ENCODE assay signal across 9 cellular contexts in genomic region chr9:110125207-110125751, GRCh38.
DNase-seq lines count a peak whose midpoint lies in the region; ATAC-seq and TF ChIP-seq lines count a peak whose summit lies in the region.
"Had no signal": no experiment of that assay in that cellular context is flagged by ENCODE, and none has a peak within 500 bp of the region (broad histone marks: within the 10 kb centered on the region; RNA-seq: fewer than 3 reads in every experiment).

No MANE protein-coding gene starts in this region.

- no peaks in the 10 kb centered on the region for H3K36me3 ChIP-seq in BLaER1 treated with 17β-estradiol and CSF1 and Interleukin-3, amounts not matched to agents 10 nM and 100 nM
- H3K36me3 ChIP-seq in SJSA1: peaks cover 3% of the 10 kb centered on the region; the same call in 1 of the 2 replicates
- no peaks in the 10 kb centered on the region for H3K36me3 ChIP-seq in gastroesophageal sphincter

- ATAC-seq in gastroesophageal sphincter (peak; percentile 96), omental fat pad (ENCODE audit: low FRiP score) (peak; percentile 80)

- H3K4me2 ChIP-seq in BLaER1 treated with 17β-estradiol and CSF1 and Interleukin-3, amounts not matched to agents 10 nM and 100 nM: peak overlapping the region; percentile 8 to 99 (median 89); a peak in 21 of 22 replicates

- peaks cover 34 to 69% (median 66%) of the 10 kb centered on the region in 10 experiments for H3K4me1 ChIP-seq in BLaER1 treated with 17β-estradiol and CSF1 and Interleukin-3, amounts not matched to agents 10 nM and 100 nM
- peaks cover 59% of the 10 kb centered on the region for H3K4me1 ChIP-seq in SJSA1 (replicated peaks)
- H3K4me1 ChIP-seq in gastroesophageal sphincter: peaks cover 14 to 69% (median 36%) of the 10 kb centered on the region in 3 donors

- WGBS in gastroesophageal sphincter (ENCODE audit: low coverage in 1 of 2), 2 donors: 3 to 18% methylated on average over 6 to 9 of the region's 16 CpGs

- peak; percentile 90 to 91 for DNase-seq in SJSA1 (ENCODE audit: low read depth in 1 of 2, low spot score in 2 of 2)
- no peak for DNase-seq in omental fat pad (ENCODE audit: low spot score)
- no peak for DNase-seq in OCI-M1 (lab: John Stamatoyannopoulos, UW)
- DNase-seq in NCI-H345 (lab: John Stamatoyannopoulos, UW): no peak
- DNase-seq in germinal center (ENCODE audit: low spot score): no peak
- no peak for DNase-seq in NCI-H1048 (lab: John Stamatoyannopoulos, UW)
- DNase-seq: activated naive CD8-positive, alpha-beta T cell treated with anti-CD3 and anti-CD28 coated beads, Interleukin-2, amount 10 ng/mL, durations not matched to agents 7 days and 5 days had no signal

- peaks cover 50 to 74% (median 66%) of the 10 kb centered on the region in 11 experiments for H3K27me3 ChIP-seq in BLaER1 treated with 17β-estradiol and CSF1 and Interleukin-3, amounts not matched to agents 10 nM and 100 nM
- H3K27me3 ChIP-seq in SJSA1 (replicated peaks) (no peaks in the 10 kb centered on the region), gastroesophageal sphincter (no peaks in the 10 kb centered on the region)

- no peak for TF ChIP-seq EP300 in gastroesophageal sphincter (IDR thresholded peaks at IDR 0.05)

- H3K27ac ChIP-seq in BLaER1 treated with 17β-estradiol and CSF1 and Interleukin-3, amounts not matched to agents 10 nM and 100 nM: no peak overlapping the region
- H3K27ac ChIP-seq in SJSA1 (peak overlapping the region; percentile 80), gastroesophageal sphincter (peak overlapping the region; percentile 89 to 99 (median 92))

- no peak overlapping the region for H3K9ac ChIP-seq in BLaER1 treated with 17β-estradiol and CSF1 and Interleukin-3, amounts not matched to agents 10 nM and 100 nM

- H3K4me3 ChIP-seq in BLaER1 treated with 17β-estradiol and CSF1 and Interleukin-3, amounts not matched to agents 10 nM and 100 nM: peak overlapping the region in 3 of 10 experiments; percentile 11 to 51 (median 16); a peak in 4 of 20 replicates
- H3K4me3 ChIP-seq in SJSA1: peak overlapping the region; percentile 4; the same call in 1 of the 2 replicates
- peak overlapping the region; percentile 18 to 46 for H3K4me3 ChIP-seq in gastroesophageal sphincter

- H3K9me3 ChIP-seq in BLaER1 treated with 17β-estradiol and CSF1 and Interleukin-3, amounts not matched to agents 10 nM and 100 nM (replicated peaks in 1 of 11): no peaks in the 10 kb centered on the region
- H3K9me3 ChIP-seq in SJSA1 (replicated peaks): no peaks in the 10 kb centered on the region
- H3K9me3 ChIP-seq in gastroesophageal sphincter: no peaks in the 10 kb centered on the region

- H4K20me1 ChIP-seq in BLaER1 treated with 17β-estradiol and CSF1 and Interleukin-3, amounts not matched to agents 10 nM and 100 nM: peaks cover 0 to 22% (median 4%) of the 10 kb centered on the region in 11 experiments; a peak in 8 of 22 replicates

- TF ChIP-seq POLR2A in gastroesophageal sphincter (IDR thresholded peaks at IDR 0.05): peak; percentile 43 to 61

- TF ChIP-seq CTCF in gastroesophageal sphincter (IDR thresholded peaks at IDR 0.05) (no peak), omental fat pad (IDR thresholded peaks at IDR 0.05) (no peak)

Comparison
In these comparisons a context has a peak if more than half of its experiments do, and no peak if none do; other contexts are left out.
1. H3K27ac ChIP-seq: peak in SJSA1 (single experiment) and gastroesophageal sphincter (4 of 4); none in BLaER1 treated with 17β-estradiol and CSF1 and Interleukin-3, amounts not matched to agents 10 nM and 100 nM (0 of 11).
2. DNase-seq: peak in SJSA1 (2 of 2); none in omental fat pad (single experiment), OCI-M1 (single experiment), NCI-H345 (single experiment), germinal center (single experiment) and NCI-H1048 (single experiment).